In the genomic region with DNA sequence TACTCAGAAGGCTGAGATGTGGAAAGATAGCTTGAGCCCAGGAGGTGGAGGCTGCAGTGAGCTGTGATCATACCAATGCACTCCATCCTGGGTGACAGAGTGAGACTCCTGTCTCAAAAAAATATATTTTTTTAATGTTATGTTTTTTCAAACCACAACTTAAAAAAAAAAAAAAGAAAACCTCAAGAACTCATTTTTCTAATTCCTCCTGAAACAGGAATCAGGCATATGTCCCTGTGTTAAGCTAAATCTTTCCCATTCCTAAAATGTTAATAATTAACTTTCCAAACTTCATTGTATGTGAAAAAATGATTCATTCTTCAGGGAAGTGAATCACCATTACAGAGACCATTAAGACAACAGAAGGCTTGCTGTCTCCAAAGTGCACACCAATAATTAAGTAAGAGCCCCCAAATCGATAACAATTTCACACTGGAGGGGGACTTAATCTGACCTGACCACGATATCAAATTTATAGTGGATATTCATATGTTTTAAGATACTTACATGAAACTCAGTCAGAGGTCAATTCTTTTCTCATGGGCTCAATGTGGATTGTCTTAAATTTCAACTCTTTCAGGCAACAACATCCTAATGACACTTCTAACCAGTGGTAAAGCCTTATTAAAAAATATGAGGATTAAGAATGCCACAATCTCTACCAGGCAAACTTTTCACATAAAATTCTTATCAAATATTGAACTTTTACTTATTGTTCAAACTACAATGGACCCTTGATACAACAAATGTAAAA, we compare ENCODE assay signal across 9 cellular contexts. TPM values are rescaled to one million over a fixed set of nuclear protein-coding genes. Genes with fewer than 3 reads are reported as not detected.
DNase-seq lines count a peak whose midpoint lies in the region; ATAC-seq and TF ChIP-seq lines count a peak whose summit lies in the region.
"Had no signal": no experiment of that assay in that cellular context is flagged by ENCODE, and none has a peak within 500 bp of the region (broad histone marks: within the 10 kb centered on the region; RNA-seq: fewer than 3 reads in every experiment).

No MANE protein-coding gene starts in this region.

- H3K4me3 ChIP-seq in RWPE2 (ENCODE audit: severe bottlenecking) = no peak overlapping the region
- peak overlapping the region; percentile 7 for H3K4me3 ChIP-seq in epithelial cell of proximal tubule (ENCODE audit: low read depth, low read length)

- H3K4me3 Mint-ChIP-seq in neural crest cell = peak overlapping the region; percentile 88
- H3K4me3 Mint-ChIP-seq: activated B cell treated with CpG ODN at 0.5 μM for 24 hours had no signal

- no peak overlapping the region for H3K27ac Mint-ChIP-seq in neural crest cell (ENCODE audit: unreplicated experiment)
- H3K27ac Mint-ChIP-seq: activated B cell treated with CpG ODN at 0.5 μM for 24 hours had no signal

- H3K27me3 Mint-ChIP-seq in neural crest cell (ENCODE audit: low read depth) = no peaks in the 10 kb centered on the region
- H3K27me3 Mint-ChIP-seq: activated B cell treated with CpG ODN at 0.5 μM for 24 hours had no signal

- H3K9me3 Mint-ChIP-seq in neural crest cell = no peaks in the 10 kb centered on the region
- H3K9me3 Mint-ChIP-seq: activated B cell treated with CpG ODN at 0.5 μM for 24 hours had no signal

- H3K36me3 Mint-ChIP-seq in neural crest cell (ENCODE audit: low read depth) = no peaks in the 10 kb centered on the region

- peaks cover 74% of the 10 kb centered on the region for H3K4me1 ChIP-seq in RWPE2 (ENCODE audit: insufficient read depth, poor library complexity, severe bottlenecking)

- H3K9me3 ChIP-seq in RWPE2 (ENCODE audit: severe bottlenecking) = no peaks in the 10 kb centered on the region

- peak; percentile 50 for ATAC-seq in RWPE2 (ENCODE audit: low read depth)
- ATAC-seq in GM21786 (IDR thresholded peaks at IDR 0.05; ENCODE audit: unreplicated experiment) = no peak
- ATAC-seq in GM19455 (IDR thresholded peaks at IDR 0.05; ENCODE audit: unreplicated experiment) = no peak

- peaks cover 82% of the 10 kb centered on the region for H3K4me1 Mint-ChIP-seq in neural crest cell

- H3K27me3 ChIP-seq in RWPE2 (ENCODE audit: insufficient read depth, poor library complexity, severe bottlenecking) = no peaks in the 10 kb centered on the region

- DNase-seq in DMS53 treated with DMSO at 0.1 percent for 48 hours (lab: John Stamatoyannopoulos, UW; ENCODE audit: unreplicated experiment) = peak; percentile 69
- no peak for DNase-seq in RWPE2 (ENCODE audit: low spot score)
- DNase-seq in epithelial cell of proximal tubule (ENCODE audit: low read depth) = peak; percentile 66
- no peak for DNase-seq in neural crest cell (ENCODE audit: low read depth, low spot score)
- no peak for DNase-seq in NCI-H82 (lab: John Stamatoyannopoulos, UW)
- DNase-seq in GM10266 (ENCODE audit: extremely low spot score) = no peak
- DNase-seq: activated B cell treated with CpG ODN at 0.5 μM for 24 hours had no signal

- H3K27ac ChIP-seq in RWPE2 (ENCODE audit: poor library complexity, severe bottlenecking) = peak overlapping the region; percentile 84

- H3K36me3 ChIP-seq in RWPE2 (ENCODE audit: low read depth) = peaks cover 2% of the 10 kb centered on the region

- TF ChIP-seq CTCF in RWPE2 (IDR thresholded peaks at IDR 0.05; ENCODE audit: poor library complexity, severe bottlenecking) = no peak
- TF ChIP-seq CTCF in epithelial cell of proximal tubule (conservative IDR thresholded peaks at IDR 0.05; ENCODE audit: low read depth, low read length) = no peak
- TF ChIP-seq CTCF in neural crest cell (conservative IDR thresholded peaks at IDR 0.05) = no peak
- no peak for TF ChIP-seq CTCF in GM10266 (IDR thresholded peaks at IDR 0.05; ENCODE audit: control insufficient read depth, insufficient read depth, low read depth, missing control alignments)

RNA-seq across cellular contexts. Expression of gene CEMIP2, which starts 5.2 kb away (rescaled TPM):
- total RNA-seq in epithelial cell of proximal tubule = 58.8 and 92.1 TPM in 2 replicates
- total RNA-seq in neural crest cell = 90.2 and 94.4 TPM in 2 replicates

Comparison
In these comparisons a context has a peak if more than half of its experiments do, and no peak if none do; other contexts are left out.
1. DNase-seq: peak in DMS53 treated with DMSO at 0.1 percent for 48 hours (single experiment) and epithelial cell of proximal tubule (single experiment); none in RWPE2 (single experiment), neural crest cell (single experiment), NCI-H82 (single experiment) and GM10266 (single experiment).